In genomic region chr7:92088266-92088665, GRCh38 we compare ENCODE assay signal across 32 cellular contexts.
"Had no signal": no experiment of that assay in that cellular context is flagged by ENCODE, and none has a peak within 500 bp of the region (broad histone marks: within the 10 kb centered on the region; RNA-seq: fewer than 3 reads in every experiment).

No MANE protein-coding gene starts in this region.

- H3K4me1 ChIP-seq: ascending aorta had no signal

- H3K4me3 ChIP-seq: ascending aorta, cardiac muscle cell had no signal

- H3K27me3 Mint-ChIP-seq: activated B cell treated with CpG ODN at 0.5 μM for 24 hours; activated CD4-positive, alpha-beta memory T cell treated with anti-CD3 and anti-CD28 coated beads, Interleukin-2, amount 10 ng/mL, durations not matched to agents 7 days and 5 days; activated CD4-positive, alpha-beta T cell treated with anti-CD3 and anti-CD28 coated beads, Interleukin-2, amount 10 ng/mL, durations not matched to agents 7 days and 5 days; activated CD8-positive, alpha-beta memory T cell treated with anti-CD3 and anti-CD28 coated beads, Interleukin-2, amount 10 ng/mL, durations not matched to agents 7 days and 5 days; activated naive CD4-positive, alpha-beta T cell treated with anti-CD3 and anti-CD28 coated beads, Interleukin-2, amount 10 ng/mL, durations not matched to agents 7 days and 5 days; activated naive CD4-positive, alpha-beta T cell treated with anti-CD3 and anti-CD28 coated beads, Interleukin-2, amount 50 U/mL, for 24 hours; activated naive CD8-positive, alpha-beta T cell; activated naive CD8-positive, alpha-beta T cell treated with anti-CD3 and anti-CD28 coated beads, Interleukin-2, amount 10 ng/mL, durations not matched to agents 7 days and 5 days; activated naive CD8-positive, alpha-beta T cell treated with anti-CD3 and anti-CD28 coated beads, Interleukin-2, amount 50 U/mL, for 24 hours; activated T-cell treated with anti-CD3 and anti-CD28 coated beads, Interleukin-2, amount 50 U/mL, for 24 hours; brain had no signal

- ATAC-seq: activated CD8-positive, alpha-beta memory T cell treated with anti-CD3 and anti-CD28 coated beads, Interleukin-2, amount 10 ng/mL, durations not matched to agents 7 days and 5 days; activated CD8-positive, alpha-beta T cell treated with anti-CD3 and anti-CD28 coated beads, Interleukin-2, amount 10 ng/mL, durations not matched to agents 7 days and 5 days; activated naive CD8-positive, alpha-beta T cell treated with anti-CD3 and anti-CD28 coated beads, Interleukin-2, amount 50 U/mL, for 24 hours had no signal

- H3K9me3 Mint-ChIP-seq: activated CD4-positive, alpha-beta memory T cell treated with anti-CD3 and anti-CD28 coated beads, Interleukin-2, amount 10 ng/mL, durations not matched to agents 7 days and 5 days; activated CD4-positive, alpha-beta T cell treated with anti-CD3 and anti-CD28 coated beads, Interleukin-2, amount 10 ng/mL, durations not matched to agents 7 days and 5 days; activated naive CD4-positive, alpha-beta T cell treated with anti-CD3 and anti-CD28 coated beads, Interleukin-2, amount 10 ng/mL, durations not matched to agents 7 days and 5 days; activated naive CD4-positive, alpha-beta T cell treated with anti-CD3 and anti-CD28 coated beads, Interleukin-2, amount 50 U/mL, for 24 hours; activated naive CD8-positive, alpha-beta T cell treated with anti-CD3 and anti-CD28 coated beads, Interleukin-2, amount 10 ng/mL, durations not matched to agents 7 days and 5 days; activated naive CD8-positive, alpha-beta T cell treated with anti-CD3 and anti-CD28 coated beads, Interleukin-2, amount 50 U/mL, for 24 hours; activated T-cell treated with anti-CD3 and anti-CD28 coated beads, Interleukin-2, amount 50 U/mL, for 24 hours; T-helper 1 cell treated with Interleukin-12 subunit alpha and Interleukin-12 subunit beta and Interleukin-4 antibody, amounts not matched to agents 30 μg/mL and 1 μg/mL, for 36 hours; T-helper 2 cell treated with Interferon-gamma antibody and Interleukin-4, amounts not matched to agents 5 μg/mL and 100 μg/mL, for 36 hours had no signal

- H3K27me3 ChIP-seq: ascending aorta, cardiac muscle cell had no signal

- H3K27ac Mint-ChIP-seq: activated B cell treated with CpG ODN at 0.5 μM for 24 hours; activated CD4-positive, alpha-beta memory T cell treated with anti-CD3 and anti-CD28 coated beads, Interleukin-2, amount 10 ng/mL, durations not matched to agents 7 days and 5 days; activated CD4-positive, alpha-beta T cell treated with anti-CD3 and anti-CD28 coated beads, Interleukin-2, amount 10 ng/mL, durations not matched to agents 7 days and 5 days; activated CD8-positive, alpha-beta memory T cell treated with anti-CD3 and anti-CD28 coated beads, Interleukin-2, amount 10 ng/mL, durations not matched to agents 7 days and 5 days; activated CD8-positive, alpha-beta T cell treated with anti-CD3 and anti-CD28 coated beads, Interleukin-2, amount 10 ng/mL, durations not matched to agents 7 days and 5 days; activated naive CD4-positive, alpha-beta T cell treated with anti-CD3 and anti-CD28 coated beads, Interleukin-2, amount 10 ng/mL, durations not matched to agents 7 days and 5 days; activated naive CD4-positive, alpha-beta T cell treated with anti-CD3 and anti-CD28 coated beads, Interleukin-2, amount 50 U/mL, for 24 hours; activated naive CD8-positive, alpha-beta T cell; activated naive CD8-positive, alpha-beta T cell treated with anti-CD3 and anti-CD28 coated beads, Interleukin-2, amount 10 ng/mL, durations not matched to agents 7 days and 5 days; activated naive CD8-positive, alpha-beta T cell treated with anti-CD3 and anti-CD28 coated beads, Interleukin-2, amount 50 U/mL, for 24 hours; activated T-cell treated with anti-CD3 and anti-CD28 coated beads, Interleukin-2, amount 50 U/mL, for 24 hours; activated T-helper 2 cell treated with anti-CD3 and anti-CD28 coated beads, Interferon-gamma antibody, Interleukin-2, Interleukin-4, amounts not matched to agents 10 μg/mL and 5 μg/mL and 100 μg/mL, durations not matched to agents 14 hours and 24 hours and 36 hours; brain; T-helper 1 cell treated with Interleukin-12 subunit alpha and Interleukin-12 subunit beta and Interleukin-4 antibody, amounts not matched to agents 30 μg/mL and 1 μg/mL, for 36 hours; T-helper 2 cell treated with Interferon-gamma antibody and Interleukin-4, amounts not matched to agents 5 μg/mL and 100 μg/mL, for 36 hours had no signal

- H3K27ac ChIP-seq: ascending aorta, cardiac muscle cell, VCaP had no signal

- H3K4me3 Mint-ChIP-seq: activated B cell treated with CpG ODN at 0.5 μM for 24 hours; activated CD4-positive, alpha-beta memory T cell treated with anti-CD3 and anti-CD28 coated beads, Interleukin-2, amount 10 ng/mL, durations not matched to agents 7 days and 5 days; activated CD4-positive, alpha-beta T cell treated with anti-CD3 and anti-CD28 coated beads, Interleukin-2, amount 10 ng/mL, durations not matched to agents 7 days and 5 days; activated CD8-positive, alpha-beta memory T cell treated with anti-CD3 and anti-CD28 coated beads, Interleukin-2, amount 10 ng/mL, durations not matched to agents 7 days and 5 days; activated CD8-positive, alpha-beta T cell treated with anti-CD3 and anti-CD28 coated beads, Interleukin-2, amount 10 ng/mL, durations not matched to agents 7 days and 5 days; activated naive CD4-positive, alpha-beta T cell treated with anti-CD3 and anti-CD28 coated beads, Interleukin-2, amount 10 ng/mL, durations not matched to agents 7 days and 5 days; activated naive CD4-positive, alpha-beta T cell treated with anti-CD3 and anti-CD28 coated beads, Interleukin-2, amount 50 U/mL, for 24 hours; activated naive CD8-positive, alpha-beta T cell; activated naive CD8-positive, alpha-beta T cell treated with anti-CD3 and anti-CD28 coated beads, Interleukin-2, amount 10 ng/mL, durations not matched to agents 7 days and 5 days; activated naive CD8-positive, alpha-beta T cell treated with anti-CD3 and anti-CD28 coated beads, Interleukin-2, amount 50 U/mL, for 24 hours; activated T-cell treated with anti-CD3 and anti-CD28 coated beads, Interleukin-2, amount 50 U/mL, for 24 hours; brain; T-helper 1 cell treated with Interleukin-12 subunit alpha and Interleukin-12 subunit beta and Interleukin-4 antibody, amounts not matched to agents 30 μg/mL and 1 μg/mL, for 36 hours; T-helper 2 cell treated with Interferon-gamma antibody and Interleukin-4, amounts not matched to agents 5 μg/mL and 100 μg/mL, for 36 hours had no signal

- H3K4me1 Mint-ChIP-seq: activated B cell treated with CpG ODN at 0.5 μM for 24 hours; activated CD4-positive, alpha-beta memory T cell treated with anti-CD3 and anti-CD28 coated beads, Interleukin-2, amount 10 ng/mL, durations not matched to agents 7 days and 5 days; activated CD4-positive, alpha-beta T cell treated with anti-CD3 and anti-CD28 coated beads, Interleukin-2, amount 10 ng/mL, durations not matched to agents 7 days and 5 days; activated CD8-positive, alpha-beta memory T cell treated with anti-CD3 and anti-CD28 coated beads, Interleukin-2, amount 10 ng/mL, durations not matched to agents 7 days and 5 days; activated naive CD4-positive, alpha-beta T cell treated with anti-CD3 and anti-CD28 coated beads, Interleukin-2, amount 10 ng/mL, durations not matched to agents 7 days and 5 days; activated naive CD4-positive, alpha-beta T cell treated with anti-CD3 and anti-CD28 coated beads, Interleukin-2, amount 50 U/mL, for 24 hours; activated naive CD8-positive, alpha-beta T cell treated with anti-CD3 and anti-CD28 coated beads, Interleukin-2, amount 10 ng/mL, durations not matched to agents 7 days and 5 days; activated naive CD8-positive, alpha-beta T cell treated with anti-CD3 and anti-CD28 coated beads, Interleukin-2, amount 50 U/mL, for 24 hours; brain had no signal

- DNase-seq: activated B cell treated with CpG ODN at 0.5 μM for 24 hours; activated CD4-positive, alpha-beta memory T cell treated with anti-CD3 and anti-CD28 coated beads, Interleukin-2, amount 10 ng/mL, durations not matched to agents 7 days and 5 days; activated CD4-positive, alpha-beta T cell treated with anti-CD3 and anti-CD28 coated beads for 4 hours; activated CD4-positive, alpha-beta T cell treated with anti-CD3 and anti-CD28 coated beads, Interleukin-2, amount 10 ng/mL, durations not matched to agents 7 days and 5 days; activated CD4-positive, alpha-beta T cell treated with anti-CD3 and anti-CD28 coated beads, Interleukin-2, amount 50 U/mL, for 48 hours; activated CD4-positive, CD25-positive, alpha-beta regulatory T cell treated with anti-CD3 and anti-CD28 coated beads, Interleukin-2, amount 50 U/mL, for 72 hours; activated CD8-positive, alpha-beta memory T cell treated with anti-CD3 and anti-CD28 coated beads for 24 hours; activated CD8-positive, alpha-beta memory T cell treated with anti-CD3 and anti-CD28 coated beads, Interleukin-2, amount 10 ng/mL, durations not matched to agents 7 days and 5 days; activated CD8-positive, alpha-beta memory T cell treated with anti-CD3 and anti-CD28 coated beads, Interleukin-2, amount 50 U/mL, for 48 hours; activated CD8-positive, alpha-beta T cell treated with anti-CD3 and anti-CD28 coated beads, Interleukin-2, amount 10 ng/mL, durations not matched to agents 7 days and 5 days; activated effector memory CD4-positive, alpha-beta T cell treated with Interleukin-2 at 50 U/mL for 16 hours; activated gamma-delta T cell; activated naive CD4-positive, alpha-beta T cell treated with anti-CD3 and anti-CD28 coated beads, Interleukin-2, amount 10 ng/mL, durations not matched to agents 7 days and 5 days; activated naive CD4-positive, alpha-beta T cell treated with Interleukin-2 at 50 U/mL for 16 hours; activated naive CD8-positive, alpha-beta T cell treated with anti-CD3 and anti-CD28 coated beads, Interleukin-2, amount 10 ng/mL, durations not matched to agents 7 days and 5 days; activated naive CD8-positive, alpha-beta T cell treated with anti-CD3 and anti-CD28 coated beads, Interleukin-2, amount 50 U/mL, for 24 hours; activated T-cell treated with anti-CD3 and anti-CD28 coated beads, Interleukin-2, amount 50 U/mL, for 24 hours; amygdala; anterior cingulate cortex; caudate nucleus; T-helper 1 cell; T-helper 2 cell; T-helper 9 cell had no signal

- H3K9me3 ChIP-seq: ascending aorta had no signal
